8 cellular contexts compared by ENCODE assay signal in the genomic region with DNA sequence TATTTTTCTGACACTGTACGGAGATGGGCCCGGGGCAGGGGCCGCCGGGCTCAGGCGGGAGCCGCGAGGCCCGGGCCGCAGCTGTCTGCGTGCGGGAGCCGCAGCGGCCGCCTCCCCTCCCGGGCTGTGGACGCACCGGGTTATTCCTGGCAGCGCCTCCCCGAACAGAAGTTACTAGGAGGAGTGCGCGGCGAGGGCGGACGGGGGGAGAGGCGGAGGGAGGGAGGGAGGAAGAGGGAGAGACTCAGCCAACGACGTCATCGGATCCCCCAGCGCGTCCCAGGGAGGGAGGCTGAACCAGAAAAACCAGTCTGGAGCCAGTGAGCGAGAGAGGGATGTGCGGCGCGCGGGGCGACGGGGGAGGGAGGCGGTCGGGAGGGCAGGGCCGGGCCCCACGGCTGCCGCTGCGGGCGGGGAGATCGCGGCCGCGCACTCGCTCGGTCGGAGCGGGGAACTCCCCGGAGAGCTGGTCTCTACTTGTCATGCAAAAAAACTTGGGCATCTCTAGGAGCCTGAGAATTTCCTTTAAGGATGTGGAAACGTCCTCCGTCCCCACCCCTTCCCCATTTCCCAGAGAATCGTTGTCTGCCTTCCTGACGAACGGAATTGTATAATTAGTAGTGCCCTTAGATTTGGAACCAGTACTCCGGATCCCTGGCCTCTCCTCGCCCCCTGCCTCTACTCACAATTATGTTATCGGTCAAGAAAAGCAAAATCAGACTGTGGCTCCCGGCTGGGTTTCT. TPM values are rescaled to one million over a fixed set of nuclear protein-coding genes. Genes with fewer than 3 reads are reported as not detected.
DNase-seq lines count a peak whose midpoint lies in the region; ATAC-seq and TF ChIP-seq lines count a peak whose summit lies in the region.

No MANE protein-coding gene starts in this region.

- peak; percentile 94 for DNase-seq in COLO668 (lab: John Stamatoyannopoulos, UW; ENCODE audit: unreplicated experiment)
- DNase-seq in RPMI7951 (ENCODE audit: low read depth), result peak; percentile 99
- DNase-seq in activated effector memory CD4-positive, alpha-beta T cell treated with Interleukin-2 at 50 U/mL for 16 hours, result peak; percentile 77
- peak; percentile 97 for DNase-seq in fibroblast of peridontal ligament (ENCODE audit: extremely low read depth)
- peak; percentile 84 for DNase-seq in natural killer cell

- intact Hi-C loops in natural killer cell (cut with micrococcal nuclease), result loop anchor here (10.0 kb wide), 3 partner anchors 108 to 1408 kb away; no protein-coding TSS in a partner anchor

- H3K27ac Mint-ChIP-seq in IgD-negative memory B cell (peak overlapping the region; percentile 99 to 100 (median 99)), natural killer cell (peak overlapping the region; percentile 99)
- peak overlapping the region; percentile 92 for H3K27ac Mint-ChIP-seq in stimulated activated memory B cell treated with anti-CD40 and anti-IgM and Interleukin-4, amounts not matched to agents 10 μg/mL and 1 μg/mL and 100 μg/mL, for 72 hours

- ATAC-seq in GM21447 (IDR thresholded peaks at IDR 0.05; ENCODE audit: unreplicated experiment), result peak; percentile 19
- peak; percentile 40 to 65 (median 52) for ATAC-seq in natural killer cell
- ATAC-seq in stimulated activated memory B cell treated with anti-CD40 and anti-IgM and Interleukin-4, amounts not matched to agents 10 μg/mL and 1 μg/mL and 100 μg/mL, for 72 hours, result peak; percentile 61

- H3K9me3 Mint-ChIP-seq in IgD-negative memory B cell (peaks cover 0 to 2% (median 0%) of the 10 kb centered on the region in 3 donors), natural killer cell (no peaks in the 10 kb centered on the region)
- no peaks in the 10 kb centered on the region for H3K9me3 Mint-ChIP-seq in stimulated activated memory B cell treated with anti-CD40 and anti-IgM and Interleukin-4, amounts not matched to agents 10 μg/mL and 1 μg/mL and 100 μg/mL, for 72 hours

- H3K27me3 Mint-ChIP-seq in IgD-negative memory B cell (no peaks in the 10 kb centered on the region), natural killer cell (ENCODE audit: low read depth in 2 of 2) (no peaks in the 10 kb centered on the region)
- H3K27me3 Mint-ChIP-seq in stimulated activated memory B cell treated with anti-CD40 and anti-IgM and Interleukin-4, amounts not matched to agents 10 μg/mL and 1 μg/mL and 100 μg/mL, for 72 hours, result no peaks in the 10 kb centered on the region

- no peaks in the 10 kb centered on the region for H3K36me3 Mint-ChIP-seq in IgD-negative memory B cell
- no peaks in the 10 kb centered on the region for H3K36me3 Mint-ChIP-seq in natural killer cell
- no peaks in the 10 kb centered on the region for H3K36me3 Mint-ChIP-seq in stimulated activated memory B cell treated with anti-CD40 and anti-IgM and Interleukin-4, amounts not matched to agents 10 μg/mL and 1 μg/mL and 100 μg/mL, for 72 hours

- H3K4me3 Mint-ChIP-seq in IgD-negative memory B cell (peak overlapping the region; percentile 96 to 99 (median 98)), natural killer cell (peak overlapping the region; percentile 91)
- peak overlapping the region; percentile 92 for H3K4me3 Mint-ChIP-seq in stimulated activated memory B cell treated with anti-CD40 and anti-IgM and Interleukin-4, amounts not matched to agents 10 μg/mL and 1 μg/mL and 100 μg/mL, for 72 hours

- H3K4me1 Mint-ChIP-seq in IgD-negative memory B cell (peaks cover 25 to 31% (median 30%) of the 10 kb centered on the region in 3 donors), natural killer cell (peaks cover 40 to 41% of the 10 kb centered on the region in 2 donors)
- H3K4me1 Mint-ChIP-seq in stimulated activated memory B cell treated with anti-CD40 and anti-IgM and Interleukin-4, amounts not matched to agents 10 μg/mL and 1 μg/mL and 100 μg/mL, for 72 hours, result peaks cover 34% of the 10 kb centered on the region

- no peak for TF ChIP-seq CTCF in natural killer cell (IDR thresholded peaks at IDR 0.05)

RNA-seq across cellular contexts. Expression of a gene that starts 1.4 kb away (rescaled TPM):
- polyA plus RNA-seq in IgD-negative memory B cell, result 5.9 TPM
- total RNA-seq in RPMI7951 (2014; rRNA removed; shearing (Covaris generic)), result 7.3 and 8.8 TPM in 2 replicates
- 10 to 100 TPM; 14.6 to 21.6 (median 18.7) TPM for total RNA-seq in natural killer cell

Comparison
In these comparisons a context has a peak if more than half of its experiments do, and no peak if none do; other contexts are left out.
1. Peak in every context shown above with its lines: DNase-seq and ATAC-seq.